Comparison of ENCODE assay signal across 18 cellular contexts in genomic region chr12:49040364-49040855, GRCh38. TPM values are rescaled to one million over a fixed set of nuclear protein-coding genes. Genes with fewer than 3 reads are reported as not detected.
"Had no signal": no experiment of that assay in that cellular context is flagged by ENCODE, and none has a peak within 500 bp of the region (broad histone marks: within the 10 kb centered on the region; RNA-seq: fewer than 3 reads in every experiment).

No MANE protein-coding gene starts in this region.

- H3K27ac ChIP-seq: esophagus muscularis mucosa, hepatocyte, stomach, vagina had no signal

- H3K4me1 Mint-ChIP-seq: WTC11 had no signal

- H3K27me3 ChIP-seq: esophagus muscularis mucosa, hepatocyte, stomach, vagina had no signal

- H3K4me3 Mint-ChIP-seq: activated CD4-positive, alpha-beta memory T cell treated with anti-CD3 and anti-CD28 coated beads for 36 hours; activated CD4-positive, alpha-beta T cell treated with anti-CD3 and anti-CD28 coated beads for 36 hours; activated naive CD8-positive, alpha-beta T cell; activated T-helper 1 cell treated with anti-CD3 and anti-CD28 coated beads, Interleukin-12 subunit alpha, Interleukin-12 subunit beta, Interleukin-2, Interleukin-4 antibody, amounts not matched to agents 30 ng/mL and 10 ng/mL and 1 ng/mL, durations not matched to agents 14 hours and 24 hours and 36 hours; dendritic cell treated with granulocyte-macrophage colony-stimulating factor and Interleukin-4, amounts not matched to agents 40 ng/mL and 50 ng/mL, for 4 days; WTC11 had no signal

- ATAC-seq: activated CD4-positive, alpha-beta T cell treated with anti-CD3 and anti-CD28 coated beads for 36 hours; WTC11 had no signal

- H3K4me1 ChIP-seq: esophagus muscularis mucosa, stomach, vagina had no signal

- H3K4me3 ChIP-seq: esophagus muscularis mucosa, hepatocyte, stomach, vagina had no signal

- H3K9me3 ChIP-seq: esophagus muscularis mucosa, stomach, vagina had no signal

- H3K4me2 ChIP-seq: hepatocyte had no signal

- H3K27ac Mint-ChIP-seq: activated CD4-positive, alpha-beta memory T cell treated with anti-CD3 and anti-CD28 coated beads for 36 hours; activated CD4-positive, alpha-beta T cell treated with anti-CD3 and anti-CD28 coated beads for 36 hours; activated naive CD8-positive, alpha-beta T cell; activated T-helper 1 cell treated with anti-CD3 and anti-CD28 coated beads, Interleukin-12 subunit alpha, Interleukin-12 subunit beta, Interleukin-2, Interleukin-4 antibody, amounts not matched to agents 30 ng/mL and 10 ng/mL and 1 ng/mL, durations not matched to agents 14 hours and 24 hours and 36 hours; dendritic cell treated with granulocyte-macrophage colony-stimulating factor and Interleukin-4, amounts not matched to agents 40 ng/mL and 50 ng/mL, for 4 days; progenitor cell of endocrine pancreas; WTC11 had no signal

- H2AFZ ChIP-seq: hepatocyte had no signal

- H3K27me3 Mint-ChIP-seq: activated CD4-positive, alpha-beta memory T cell treated with anti-CD3 and anti-CD28 coated beads for 36 hours; activated CD4-positive, alpha-beta T cell treated with anti-CD3 and anti-CD28 coated beads for 36 hours; activated naive CD8-positive, alpha-beta T cell; dendritic cell treated with granulocyte-macrophage colony-stimulating factor and Interleukin-4, amounts not matched to agents 40 ng/mL and 50 ng/mL, for 4 days; progenitor cell of endocrine pancreas had no signal

- DNase-seq: activated CD4-positive, alpha-beta memory T cell treated with anti-CD3 and anti-CD28 coated beads for 36 hours; activated CD4-positive, alpha-beta T cell treated with anti-CD3 and anti-CD28 coated beads for 36 hours; activated gamma-delta T cell treated with Interleukin-2 at 50 U/mL for 16 hours; activated T-cell treated with anti-CD3 and anti-CD28 coated beads for 4 hours; effector CD8-positive, alpha-beta T cell; stimulated activated CD4-positive, alpha-beta T cell treated with anti-CD3 and anti-CD28 coated beads, Interleukin-2, amount 100 ng/mL, for 24 hours; stomach; trophoblast cell had no signal

- H3K9me3 Mint-ChIP-seq: activated CD4-positive, alpha-beta memory T cell treated with anti-CD3 and anti-CD28 coated beads for 36 hours; activated T-helper 1 cell treated with anti-CD3 and anti-CD28 coated beads, Interleukin-12 subunit alpha, Interleukin-12 subunit beta, Interleukin-2, Interleukin-4 antibody, amounts not matched to agents 30 ng/mL and 10 ng/mL and 1 ng/mL, durations not matched to agents 14 hours and 24 hours and 36 hours; dendritic cell treated with granulocyte-macrophage colony-stimulating factor and Interleukin-4, amounts not matched to agents 40 ng/mL and 50 ng/mL, for 4 days; WTC11 had no signal

RNA-seq across cellular contexts. Expression of gene RHEBL1, which starts 29.4 kb away (rescaled TPM):
- total RNA-seq: stomach had no signal
- polyA plus RNA-seq: hepatocyte had no signal

RNA-seq across cellular contexts. Expression of gene DDN, which starts 41.2 kb away (rescaled TPM):
- total RNA-seq: lung microvascular endothelial cell, vagina had no signal
- polyA plus RNA-seq: hepatocyte had no signal

RNA-seq across cellular contexts. Expression of gene DHH, which starts 54.2 kb away (rescaled TPM):
- total RNA-seq: activated CD4-positive, alpha-beta memory T cell treated with anti-CD3 and anti-CD28 coated beads for 36 hours; activated CD4-positive, alpha-beta T cell treated with anti-CD3 and anti-CD28 coated beads for 36 hours; bronchial epithelial cell; hepatocyte had no signal
- polyA plus RNA-seq: hepatocyte had no signal
